17 cellular contexts compared by ENCODE assay signal in the genomic region with DNA sequence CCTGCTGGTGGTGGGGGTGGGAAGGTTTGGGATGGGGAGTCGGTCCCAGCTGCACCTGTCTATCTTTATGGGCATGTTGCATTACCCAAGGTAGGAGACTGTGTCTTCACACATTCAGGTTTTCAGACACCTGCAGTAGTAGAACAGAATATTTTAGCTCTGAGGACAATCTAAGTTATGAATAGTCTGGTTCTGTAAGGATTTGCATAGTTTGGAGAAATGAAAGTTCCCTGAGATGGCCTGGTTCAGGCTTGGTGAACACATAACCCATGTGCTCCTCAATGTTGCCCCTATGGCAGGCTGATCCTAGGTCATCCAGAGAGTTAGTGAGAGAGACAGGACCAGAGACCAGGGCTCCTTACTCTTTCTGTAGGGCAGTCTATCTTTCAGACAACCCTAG. TPM values are rescaled to one million over a fixed set of nuclear protein-coding genes. Genes with fewer than 3 reads are reported as not detected.
DNase-seq lines count a peak whose midpoint lies in the region; ATAC-seq lines count a peak whose summit lies in the region.
"Had no signal": no experiment of that assay in that cellular context is flagged by ENCODE, and none has a peak within 500 bp of the region (broad histone marks: within the 10 kb centered on the region; RNA-seq: fewer than 3 reads in every experiment).

No MANE protein-coding gene starts in this region.

- WGBS in trophoblast cell (ENCODE audit: extremely low coverage, insufficient coverage, insufficient read length), result no CpG with 5 or more reads among the region's 1 CpG

- H3K27me3 Mint-ChIP-seq in activated CD8-positive, alpha-beta memory T cell treated with anti-CD3 and anti-CD28 coated beads, Interleukin-2, amount 10 ng/mL, durations not matched to agents 7 days and 5 days, result no peaks in the 10 kb centered on the region
- no peaks in the 10 kb centered on the region for H3K27me3 Mint-ChIP-seq in activated T-helper 2 cell treated with anti-CD3 and anti-CD28 coated beads, Interferon-gamma antibody, Interleukin-2, Interleukin-4, amounts not matched to agents 10 μg/mL and 5 μg/mL and 100 μg/mL, durations not matched to agents 14 hours and 24 hours and 36 hours (ENCODE audit: low read depth)

- no peak overlapping the region for H3K4me3 Mint-ChIP-seq in activated CD8-positive, alpha-beta memory T cell treated with anti-CD3 and anti-CD28 coated beads, Interleukin-2, amount 10 ng/mL, durations not matched to agents 7 days and 5 days
- no peak overlapping the region for H3K4me3 Mint-ChIP-seq in activated T-helper 2 cell treated with anti-CD3 and anti-CD28 coated beads, Interferon-gamma antibody, Interleukin-2, Interleukin-4, amounts not matched to agents 10 μg/mL and 5 μg/mL and 100 μg/mL, durations not matched to agents 14 hours and 24 hours and 36 hours (ENCODE audit: low read depth)

- H3K79me1 ChIP-seq in trophoblast cell (ENCODE audit: low read length), result peaks cover 51% of the 10 kb centered on the region

- peak overlapping the region; percentile 32 for H3K14ac ChIP-seq in trophoblast cell (ENCODE audit: low read length)

- no peak for ATAC-seq in activated CD8-positive, alpha-beta memory T cell treated with anti-CD3 and anti-CD28 coated beads, Interleukin-2, amount 10 ng/mL, durations not matched to agents 7 days and 5 days
- ATAC-seq in GM18873 (IDR thresholded peaks at IDR 0.05; ENCODE audit: low FRiP score, unreplicated experiment) (no peak), HG03025 (IDR thresholded peaks at IDR 0.05; ENCODE audit: low FRiP score, unreplicated experiment) (no peak)
- ATAC-seq: heart left ventricle, psoas muscle had no signal

- H3K9me3 ChIP-seq in Karpas-422 (ENCODE audit: low read length) (no peaks in the 10 kb centered on the region), trophoblast cell (ENCODE audit: insufficient read depth, low read depth, low read length) (no peaks in the 10 kb centered on the region)
- H3K9me3 ChIP-seq: heart left ventricle, psoas muscle, vagina had no signal

- no peaks in the 10 kb centered on the region for H3K9me3 Mint-ChIP-seq in activated CD8-positive, alpha-beta memory T cell treated with anti-CD3 and anti-CD28 coated beads, Interleukin-2, amount 10 ng/mL, durations not matched to agents 7 days and 5 days (ENCODE audit: low read depth)
- no peaks in the 10 kb centered on the region for H3K9me3 Mint-ChIP-seq in activated T-helper 2 cell treated with anti-CD3 and anti-CD28 coated beads, Interferon-gamma antibody, Interleukin-2, Interleukin-4, amounts not matched to agents 10 μg/mL and 5 μg/mL and 100 μg/mL, durations not matched to agents 14 hours and 24 hours and 36 hours

- H3K4me3 ChIP-seq in Karpas-422 (ENCODE audit: low read length) (peak overlapping the region; percentile 23), trophoblast cell (ENCODE audit: low read depth, low read length) (no peak overlapping the region)
- H3K4me3 ChIP-seq: heart left ventricle, psoas muscle, vagina had no signal

- H3K4me1 ChIP-seq in Karpas-422 (ENCODE audit: low read length) (peaks cover 84% of the 10 kb centered on the region), trophoblast cell (ENCODE audit: control insufficient read depth in 1 of 2, insufficient read depth in 2 of 2, low read length in 2 of 2) (peaks cover 26 to 44% of the 10 kb centered on the region in 2 experiments)
- H3K4me1 ChIP-seq: psoas muscle, vagina had no signal

- H3K9ac ChIP-seq in Karpas-422 (ENCODE audit: low read length) (peak overlapping the region; percentile 69), trophoblast cell (ENCODE audit: low read length) (no peak overlapping the region)

- H3K79me2 ChIP-seq in Karpas-422 (ENCODE audit: low read length) (no peaks in the 10 kb centered on the region), trophoblast cell (ENCODE audit: control insufficient read depth, insufficient read depth, low read length, poor library complexity) (peaks cover 10% of the 10 kb centered on the region)

- CTCF ChIA-PET in activated CD8-positive, alpha-beta memory T cell treated with anti-CD3 and anti-CD28 coated beads, Interleukin-2, amount 10 ng/mL, durations not matched to agents 7 days and 5 days (lab: Charles Lee), result interaction anchor here (0.9 to 8.6 kb wide), 10 partner anchors 11 to 228 kb away, joined by 3 to 152 read pairs (median 5); a partner anchor contains a TSS

- peak overlapping the region; percentile 57 for H3K4ac ChIP-seq in trophoblast cell (ENCODE audit: low read depth, low read length)

- H3K4me2 ChIP-seq in Karpas-422 (ENCODE audit: low read depth, low read length, poor library complexity, severe bottlenecking) (peak overlapping the region; percentile 64), trophoblast cell (ENCODE audit: low read length) (no peak overlapping the region)

- H2AK5ac ChIP-seq in trophoblast cell (ENCODE audit: low read length), result peak overlapping the region; percentile 87

- H3K36me3 ChIP-seq in Karpas-422 (ENCODE audit: insufficient read depth, low read length) (no peaks in the 10 kb centered on the region), trophoblast cell (ENCODE audit: control insufficient read depth in 1 of 2, insufficient read depth in 2 of 2, low read length in 2 of 2) (no peaks in the 10 kb centered on the region)
- H3K36me3 ChIP-seq: vagina had no signal

- H3K23ac ChIP-seq in trophoblast cell (ENCODE audit: low read length), result no peak overlapping the region

- no peak for DNase-seq in activated CD8-positive, alpha-beta memory T cell treated with anti-CD3 and anti-CD28 coated beads, Interleukin-2, amount 10 ng/mL, durations not matched to agents 7 days and 5 days
- no peak for DNase-seq in activated CD8-positive, alpha-beta memory T cell treated with anti-CD3 and anti-CD28 coated beads, Interleukin-2, amount 50 U/mL, for 48 hours
- DNase-seq in Karpas-422 (peak; percentile 89), trophoblast cell (no peak), DMS153 treated with DMSO at 0.1 percent for 48 hours (lab: John Stamatoyannopoulos, UW; ENCODE audit: unreplicated experiment) (no peak)
- DNase-seq in activated T-helper 2 cell treated with anti-CD3 and anti-CD28 coated beads, Interferon-gamma antibody, Interleukin-2, Interleukin-4, amounts not matched to agents 10 μg/mL and 5 μg/mL and 100 μg/mL, durations not matched to agents 14 hours and 24 hours and 36 hours (ENCODE audit: low spot score), result no peak
- DNase-seq: GDM1, heart left ventricle, OCI-M1, psoas muscle, SW 1271 had no signal

- peak overlapping the region; percentile 92 for H3K18ac ChIP-seq in trophoblast cell (ENCODE audit: low read length)

- H4K20me1 ChIP-seq in Karpas-422 (ENCODE audit: insufficient read depth, low read depth, low read length), result no peaks in the 10 kb centered on the region

- H2BK5ac ChIP-seq in trophoblast cell (ENCODE audit: low read depth, low read length, poor library complexity), result peak overlapping the region; percentile 100

- peak overlapping the region; percentile 100 for H4K91ac ChIP-seq in trophoblast cell (ENCODE audit: low read depth, low read length)

- peak overlapping the region; percentile 89 for H3K27ac Mint-ChIP-seq in activated CD8-positive, alpha-beta memory T cell treated with anti-CD3 and anti-CD28 coated beads, Interleukin-2, amount 10 ng/mL, durations not matched to agents 7 days and 5 days
- peak overlapping the region; percentile 94 for H3K27ac Mint-ChIP-seq in activated T-helper 2 cell treated with anti-CD3 and anti-CD28 coated beads, Interferon-gamma antibody, Interleukin-2, Interleukin-4, amounts not matched to agents 10 μg/mL and 5 μg/mL and 100 μg/mL, durations not matched to agents 14 hours and 24 hours and 36 hours

- H3K36me3 Mint-ChIP-seq in activated CD8-positive, alpha-beta memory T cell treated with anti-CD3 and anti-CD28 coated beads, Interleukin-2, amount 10 ng/mL, durations not matched to agents 7 days and 5 days, result peaks cover 70% of the 10 kb centered on the region
- peaks cover 78% of the 10 kb centered on the region for H3K36me3 Mint-ChIP-seq in activated T-helper 2 cell treated with anti-CD3 and anti-CD28 coated beads, Interferon-gamma antibody, Interleukin-2, Interleukin-4, amounts not matched to agents 10 μg/mL and 5 μg/mL and 100 μg/mL, durations not matched to agents 14 hours and 24 hours and 36 hours (ENCODE audit: low read depth)

- no peak overlapping the region for H4K12ac ChIP-seq in trophoblast cell (ENCODE audit: low read depth, low read length)

- H3K27me3 ChIP-seq in Karpas-422 (ENCODE audit: low read length), result no peaks in the 10 kb centered on the region
- H3K27me3 ChIP-seq in trophoblast cell (ENCODE audit: insufficient read depth, low read length), result no peaks in the 10 kb centered on the region
- H3K27me3 ChIP-seq: vagina had no signal

- peak overlapping the region; percentile 84 for H2BK120ac ChIP-seq in trophoblast cell (ENCODE audit: insufficient read depth, low read length, poor library complexity)

- intact Hi-C loops in activated T-helper 2 cell treated with anti-CD3 and anti-CD28 coated beads, Interferon-gamma antibody, Interleukin-2, Interleukin-4, amounts not matched to agents 10 μg/mL and 5 μg/mL and 100 μg/mL, durations not matched to agents 14 hours and 24 hours and 36 hours (cut with micrococcal nuclease), result loop anchor here (1.0 to 2.0 kb wide), 4 partner anchors 15 to 219 kb away; a partner anchor contains a TSS

- H2BK12ac ChIP-seq in trophoblast cell (ENCODE audit: low read length), result peak overlapping the region; percentile 93

- H4K8ac ChIP-seq in trophoblast cell (ENCODE audit: low read depth, low read length), result peak overlapping the region; percentile 42

- H3K27ac ChIP-seq in Karpas-422 (ENCODE audit: low read length) (peak overlapping the region; percentile 98), trophoblast cell (ENCODE audit: low read depth, low read length) (peak overlapping the region; percentile 99)
- H3K27ac ChIP-seq: epithelial cell of prostate, HL-60, psoas muscle, vagina had no signal

- H3K9me2 ChIP-seq in Karpas-422 (replicated peaks; ENCODE audit: insufficient read depth, low read length), result no peaks in the 10 kb centered on the region

- H2AFZ ChIP-seq in Karpas-422 (ENCODE audit: low read length), result no peak overlapping the region
- no peak overlapping the region for H2AFZ ChIP-seq in trophoblast cell (ENCODE audit: insufficient read depth, low read length, poor library complexity)

- peaks cover 71% of the 10 kb centered on the region for H3K4me1 Mint-ChIP-seq in activated CD8-positive, alpha-beta memory T cell treated with anti-CD3 and anti-CD28 coated beads, Interleukin-2, amount 10 ng/mL, durations not matched to agents 7 days and 5 days
- H3K4me1 Mint-ChIP-seq in activated T-helper 2 cell treated with anti-CD3 and anti-CD28 coated beads, Interferon-gamma antibody, Interleukin-2, Interleukin-4, amounts not matched to agents 10 μg/mL and 5 μg/mL and 100 μg/mL, durations not matched to agents 14 hours and 24 hours and 36 hours (ENCODE audit: low read depth), result peaks cover 67% of the 10 kb centered on the region

RNA-seq across cellular contexts. Expression of a gene that starts 20.7 kb away (rescaled TPM):
- 10 to 100 TPM; 30.3 to 34.5 TPM for total RNA-seq in activated CD8-positive, alpha-beta memory T cell treated with anti-CD3 and anti-CD28 coated beads, Interleukin-2, amount 10 ng/mL, durations not matched to agents 7 days and 5 days
- total RNA-seq in Karpas-422 (2014; rRNA removed; shearing (Covaris generic); ENCODE audit: low replicate concordance), result 17.9 and 19.6 TPM in 2 replicates
- total RNA-seq in activated T-helper 2 cell treated with anti-CD3 and anti-CD28 coated beads, Interferon-gamma antibody, Interleukin-2, Interleukin-4, amounts not matched to agents 10 μg/mL and 5 μg/mL and 100 μg/mL, durations not matched to agents 14 hours and 24 hours and 36 hours, result 73.6 and 82.3 TPM in 2 replicates
- 1.1 and 1.8 TPM in 2 replicates for polyA plus RNA-seq in trophoblast cell (2013)
- total RNA-seq: LHCN-M2 had no signal
